Comparison of ENCODE assay signal across 8 cellular contexts in the genomic region with DNA sequence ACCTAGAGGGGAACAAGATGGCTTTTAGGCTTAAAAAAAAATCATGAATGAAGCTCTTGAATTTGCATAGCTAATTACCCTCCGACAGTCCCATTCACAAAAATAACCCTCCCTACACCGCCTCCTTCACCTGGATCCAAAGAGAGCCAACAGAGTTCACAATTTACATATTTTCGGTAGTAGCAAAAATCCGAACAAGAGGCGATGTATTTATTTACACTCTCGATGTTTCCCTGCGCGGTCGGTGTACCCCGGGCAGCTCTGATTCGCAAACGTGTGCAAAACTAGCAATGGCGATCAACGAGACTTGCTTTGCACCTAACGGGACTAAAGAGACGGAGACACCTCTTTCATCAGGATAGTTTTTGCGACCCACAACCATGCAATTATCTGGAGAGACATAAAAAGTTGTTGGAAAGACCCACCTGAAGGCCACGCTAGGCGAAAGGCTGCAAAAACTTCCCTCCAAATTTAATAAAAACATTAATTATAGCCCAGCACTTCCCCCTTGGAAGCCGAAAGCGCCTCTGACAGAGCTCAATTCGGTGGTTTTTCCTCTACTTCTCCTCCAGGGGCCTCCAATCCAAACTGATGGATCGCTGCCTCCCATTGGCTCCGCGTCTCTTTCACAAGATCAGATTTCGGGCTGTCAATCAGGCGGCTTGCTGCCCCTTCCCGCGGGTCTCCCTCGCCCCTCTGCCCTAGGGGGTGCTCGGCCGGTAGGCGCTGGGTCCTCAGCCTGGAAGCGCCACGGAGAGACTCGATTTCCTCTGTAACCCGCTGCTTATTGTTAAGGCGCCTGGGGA. TPM values are rescaled to one million over a fixed set of nuclear protein-coding genes. Genes with fewer than 3 reads are reported as not detected.
A peak's percentile ranks its signal among the peaks of the same experiment; 100 is the strongest.
DNase-seq lines count a peak whose midpoint lies in the region; ATAC-seq and TF ChIP-seq lines count a peak whose summit lies in the region.

Gene ETV1 (minus strand): TSS at position 529 of the 806 bp plus-strand sequence. CDS start 614 bp downstream, outside the sequence.

- no peaks in the 10 kb centered on the region for H3K36me3 Mint-ChIP-seq in stimulated activated effector memory CD8-positive, alpha-beta T cell treated with anti-CD3 and anti-CD28 coated beads, Interleukin-12 subunit alpha, Interleukin-12 subunit beta, amount 100 ng/mL, for 72 hours

- TF ChIP-seq CTCF in C4-2B (conservative IDR thresholded peaks at IDR 0.05) (peak; percentile 32), colonic mucosa (IDR thresholded peaks at IDR 0.05) (no peak), kidney epithelial cell (IDR thresholded peaks at IDR 0.05; ENCODE audit: insufficient read depth, low read length, poor library complexity, severe bottlenecking) (peak; percentile 48), GM13977 (IDR thresholded peaks at IDR 0.05; ENCODE audit: extremely low read depth, insufficient read depth, missing control alignments) (no peak)

- no peaks in the 10 kb centered on the region for H3K4me1 Mint-ChIP-seq in stimulated activated effector memory CD8-positive, alpha-beta T cell treated with anti-CD3 and anti-CD28 coated beads, Interleukin-12 subunit alpha, Interleukin-12 subunit beta, amount 100 ng/mL, for 72 hours

- DNase-seq in OCI-M2 (lab: John Stamatoyannopoulos, UW; ENCODE audit: unreplicated experiment), result peak; percentile 33
- peak; percentile 74 for DNase-seq in colonic mucosa
- no peak for DNase-seq in kidney epithelial cell (ENCODE audit: low read depth)
- DNase-seq in stimulated activated effector memory CD8-positive, alpha-beta T cell treated with anti-CD3 and anti-CD28 coated beads, Interleukin-12 subunit alpha, Interleukin-12 subunit beta, amount 100 ng/mL, for 72 hours (ENCODE audit: low spot score in 2 of 2), result peak in 1 of 2 donors; percentile 53
- DNase-seq in GM13977 (ENCODE audit: low spot score), result no peak

- no peaks in the 10 kb centered on the region for H3K9me3 Mint-ChIP-seq in stimulated activated effector memory CD8-positive, alpha-beta T cell treated with anti-CD3 and anti-CD28 coated beads, Interleukin-12 subunit alpha, Interleukin-12 subunit beta, amount 100 ng/mL, for 72 hours

- no peak within 1 kb of the TSS for H3K27ac Mint-ChIP-seq in stimulated activated effector memory CD8-positive, alpha-beta T cell treated with anti-CD3 and anti-CD28 coated beads, Interleukin-12 subunit alpha, Interleukin-12 subunit beta, amount 100 ng/mL, for 72 hours

- H3K4me3 ChIP-seq in HUES6 (ENCODE audit: low read depth, low read length) (peak within 1 kb of the TSS; percentile 71), colonic mucosa (peak within 1 kb of the TSS; percentile 65), kidney epithelial cell (ENCODE audit: low read depth, low read length) (peak within 1 kb of the TSS; percentile 60)

- H3K9me3 ChIP-seq in HUES6 (ENCODE audit: control insufficient read depth, insufficient read depth, low read depth, low read length), result no peaks in the 10 kb centered on the region
- H3K9me3 ChIP-seq in colonic mucosa, result no peaks in the 10 kb centered on the region

- H3K4me3 Mint-ChIP-seq in stimulated activated effector memory CD8-positive, alpha-beta T cell treated with anti-CD3 and anti-CD28 coated beads, Interleukin-12 subunit alpha, Interleukin-12 subunit beta, amount 100 ng/mL, for 72 hours, result no peak within 1 kb of the TSS

- in situ Hi-C loops in GM13977 (cut with MboI; ENCODE audit: low pct_unique_long_range_greater_than_20kb, low sequenced_read_pairs, unreplicated experiment), result no loop called here

- intact Hi-C loops in colonic mucosa (cut with DNase I), result no loop called here

- H3K4me1 ChIP-seq in HUES6 (ENCODE audit: control insufficient read depth, insufficient read depth, low read length) (peaks cover 34% of the 10 kb centered on the region), colonic mucosa (no peaks in the 10 kb centered on the region)

- H3K27me3 ChIP-seq in HUES6 (ENCODE audit: control insufficient read depth, insufficient read depth, low read length) (no peaks in the 10 kb centered on the region), colonic mucosa (no peaks in the 10 kb centered on the region), kidney epithelial cell (ENCODE audit: control insufficient read depth, insufficient read depth, low read length) (no peaks in the 10 kb centered on the region)

- ATAC-seq in stimulated activated effector memory CD8-positive, alpha-beta T cell treated with anti-CD3 and anti-CD28 coated beads, Interleukin-12 subunit alpha, Interleukin-12 subunit beta, amount 100 ng/mL, for 72 hours, result peak; percentile 9
- ATAC-seq in GM21576 (IDR thresholded peaks at IDR 0.05; ENCODE audit: unreplicated experiment), result no peak

- no peaks in the 10 kb centered on the region for H3K36me3 ChIP-seq in HUES6 (ENCODE audit: control insufficient read depth, insufficient read depth, low read length)
- H3K36me3 ChIP-seq in colonic mucosa, result no peaks in the 10 kb centered on the region
- no peaks in the 10 kb centered on the region for H3K36me3 ChIP-seq in kidney epithelial cell (ENCODE audit: control insufficient read depth, insufficient read depth, low read length)

- H3K27ac ChIP-seq in C4-2B (no peak within 1 kb of the TSS), HUES6 (ENCODE audit: low read depth, low read length) (peak within 1 kb of the TSS; percentile 82), colonic mucosa (peak within 1 kb of the TSS; percentile 80)

- peak within 1 kb of the TSS; percentile 83 for H3K9ac ChIP-seq in HUES6 (ENCODE audit: low read length)
- H3K9ac ChIP-seq in colonic mucosa (ENCODE audit: low read depth in 2 of 2, low read length in 2 of 2), result peak within 1 kb of the TSS; percentile 60 to 70

RNA-seq across cellular contexts. Expression of gene ETV1, which starts in this region (rescaled TPM):
- 1 to 10 TPM; 1.6 to 4.3 TPM for total RNA-seq in colonic mucosa
- total RNA-seq in kidney epithelial cell, result 3.8 and 6.1 TPM in 2 replicates

Comparison
In these comparisons a context has a peak if more than half of its experiments do, and no peak if none do; other contexts are left out.
1. CTCF ChIP-seq: peak in C4-2B (single experiment) and kidney epithelial cell (single experiment); none in colonic mucosa (single experiment) and GM13977 (single experiment).
2. DNase-seq: peak in OCI-M2 (single experiment) and colonic mucosa (single experiment); none in kidney epithelial cell (single experiment) and GM13977 (single experiment).
3. Peak in every context shown above with its lines, with median percentiles within 50 percentile points of each other: H3K4me3 ChIP-seq.